In the genomic region with DNA sequence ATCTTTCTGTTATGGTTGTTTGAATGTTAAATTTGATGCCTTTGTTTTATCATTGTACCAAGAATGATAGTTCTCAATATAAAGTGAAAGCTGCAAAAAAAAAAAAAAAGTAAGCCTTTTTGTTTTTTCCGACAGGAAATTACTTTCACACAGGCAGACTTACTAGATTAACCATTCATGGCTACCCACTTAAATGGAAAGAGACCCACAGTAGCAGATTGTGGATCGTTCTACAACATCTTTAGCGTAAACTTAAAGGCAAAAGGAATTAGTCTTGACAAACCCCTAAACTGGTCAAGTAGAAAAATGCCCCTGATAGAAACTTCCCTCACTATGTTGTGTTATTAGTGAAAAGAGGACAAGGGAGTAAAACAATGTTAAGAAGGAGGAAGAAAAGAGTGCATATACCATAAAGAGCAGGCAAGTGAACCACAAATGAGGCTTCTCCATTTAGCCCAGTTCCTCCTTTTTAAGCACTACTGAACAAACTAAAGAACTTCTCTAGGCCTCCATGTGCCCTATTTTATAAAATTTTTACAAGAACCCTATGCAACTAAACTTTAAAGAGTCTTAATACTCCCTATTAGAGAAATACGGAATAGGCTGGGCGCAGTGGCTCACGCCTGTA, we compare ENCODE assay signal across 22 cellular contexts.
DNase-seq lines count a peak whose midpoint lies in the region; ATAC-seq, FAIRE-seq and TF ChIP-seq lines count a peak whose summit lies in the region.
"Had no signal": no experiment of that assay in that cellular context is flagged by ENCODE, and none has a peak within 500 bp of the region (broad histone marks: within the 10 kb centered on the region; RNA-seq: fewer than 3 reads in every experiment).

No MANE protein-coding gene starts in this region.

- H3K4me2 ChIP-seq in endothelial cell of umbilical vein (ENCODE audit: insufficient read depth, low read length): peak overlapping the region; percentile 31
- H3K4me2 ChIP-seq: hepatocyte had no signal

- ATAC-seq in GM19395 (IDR thresholded peaks at IDR 0.05; ENCODE audit: unreplicated experiment): no peak
- ATAC-seq: activated T-cell treated with anti-CD3 and anti-CD28 coated beads, Interleukin-2, amount 50 U/mL, for 72 hours; sciatic nerve had no signal

- CTCF ChIA-PET in activated naive CD4-positive, alpha-beta T cell treated with anti-CD3 and anti-CD28 coated beads for 36 hours (lab: Charles Lee): no interaction called here
- CTCF ChIA-PET in endothelial cell of umbilical vein (lab: Charles Lee): interaction anchor here (1.6 to 2.2 kb wide), 2 partner anchors 18 to 1339 kb away, joined by 4 to 17 read pairs; no protein-coding TSS in a partner anchor

- H3K36me3 ChIP-seq in endothelial cell of umbilical vein (ENCODE audit: control insufficient read depth in 2 of 2, extremely low read depth in 1 of 2, insufficient read depth in 2 of 2, low read length in 2 of 2): no peaks in the 10 kb centered on the region
- H3K36me3 ChIP-seq in BE2C: no peaks in the 10 kb centered on the region

- DNase-seq in activated naive CD4-positive, alpha-beta T cell treated with anti-CD3 and anti-CD28 coated beads for 36 hours: no peak
- DNase-seq in activated naive CD4-positive, alpha-beta T cell (lab: John Stamatoyannopoulos, UW): no peak
- DNase-seq in SKM-1 treated with dmso at 0.1 percent for 144 hours (lab: John Stamatoyannopoulos, UW; ENCODE audit: unreplicated experiment) (peak; percentile 38), endothelial cell of umbilical vein (ENCODE audit: low read depth, low spot score) (peak; percentile 49), NCI-H345 (lab: John Stamatoyannopoulos, UW) (no peak), BE2C (no peak), NCI-H82 treated with DMSO at 0.1 percent for 48 hours (lab: John Stamatoyannopoulos, UW; ENCODE audit: unreplicated experiment) (no peak)
- DNase-seq: activated CD4-positive, CD25-positive, alpha-beta regulatory T cell; activated T-cell treated with anti-CD3 and anti-CD28 coated beads, Interleukin-2, amount 50 U/mL, for 72 hours; foreskin fibroblast; GF-D8; H9; islet precursor cell; NCI-H187 treated with DMSO at 0.1 percent for 48 hours; SHP77 treated with DMSO at 0.1 percent for 48 hours had no signal

- H3K9me3 Mint-ChIP-seq in activated naive CD4-positive, alpha-beta T cell treated with anti-CD3 and anti-CD28 coated beads for 36 hours: no peaks in the 10 kb centered on the region
- H3K9me3 Mint-ChIP-seq: activated T-cell treated with anti-CD3 and anti-CD28 coated beads, Interleukin-2, amount 50 U/mL, for 72 hours; type B pancreatic cell had no signal

- peaks cover 24% of the 10 kb centered on the region for H3K4me1 Mint-ChIP-seq in activated naive CD4-positive, alpha-beta T cell treated with anti-CD3 and anti-CD28 coated beads for 36 hours (ENCODE audit: low read depth)
- H3K4me1 Mint-ChIP-seq: H9 had no signal

- TF ChIP-seq CTCF in endothelial cell of umbilical vein (IDR thresholded peaks at IDR 0.05; ENCODE audit: extremely low read depth in 1 of 2, insufficient read depth in 1 of 2, low read depth in 1 of 2, low read length in 2 of 2) (no peak), BE2C (IDR thresholded peaks at IDR 0.05; ENCODE audit: low read depth, low read length) (no peak)

- peaks cover 15% of the 10 kb centered on the region for H3K4me1 ChIP-seq in endothelial cell of umbilical vein (ENCODE audit: control insufficient read depth, extremely low read depth, insufficient read depth, low read length)
- H3K4me1 ChIP-seq in BE2C: no peaks in the 10 kb centered on the region; the same call in 1 of the 2 replicates

- H3K27ac ChIP-seq in endothelial cell of umbilical vein (ENCODE audit: insufficient read depth, low read depth, low read length): peak overlapping the region; percentile 55
- H3K27ac ChIP-seq: epithelial cell of prostate, hepatocyte had no signal

- peak overlapping the region; percentile 28 for H3K9ac ChIP-seq in endothelial cell of umbilical vein (replicated peaks; ENCODE audit: extremely low read depth, insufficient read depth, low read length)

- no peaks in the 10 kb centered on the region for H3K9me1 ChIP-seq in endothelial cell of umbilical vein (replicated peaks; ENCODE audit: control insufficient read depth, extremely low read depth, insufficient read depth, low read length)

- no peak for FAIRE-seq in endothelial cell of umbilical vein (lab: Jason Lieb, UNC)

- no peaks in the 10 kb centered on the region for H4K20me1 ChIP-seq in endothelial cell of umbilical vein (replicated peaks; ENCODE audit: control insufficient read depth, extremely low read depth, insufficient read depth, low read length)

- intact Hi-C loops in activated naive CD4-positive, alpha-beta T cell treated with anti-CD3 and anti-CD28 coated beads for 36 hours (cut with micrococcal nuclease): no loop called here
- intact Hi-C loops in endothelial cell of umbilical vein (cut with micrococcal nuclease): loop anchor here (1.0 to 5.0 kb wide), 3 partner anchors 142 to 1145 kb away; no protein-coding TSS in a partner anchor

- peak overlapping the region; percentile 34 for H2AFZ ChIP-seq in endothelial cell of umbilical vein (ENCODE audit: low read depth, low read length)
- H2AFZ ChIP-seq: hepatocyte had no signal

- dilution Hi-C loops in endothelial cell of umbilical vein (cut with MboI; ENCODE audit: extremely low pct_ligation_motif_present, low sequenced_read_pairs): no loop called here

- no TSS peak for BruUV-seq in endothelial cell of umbilical vein (replicated peaks; lab: Mats Ljungman, UMichigan)

- H3K9me3 ChIP-seq in endothelial cell of umbilical vein (replicated peaks; ENCODE audit: control insufficient read depth, insufficient read depth, low read length) (no peaks in the 10 kb centered on the region), BE2C (no peaks in the 10 kb centered on the region)

- H3K4me3 Mint-ChIP-seq in activated naive CD4-positive, alpha-beta T cell treated with anti-CD3 and anti-CD28 coated beads for 36 hours: peak overlapping the region; percentile 15
- H3K4me3 Mint-ChIP-seq: activated T-cell treated with anti-CD3 and anti-CD28 coated beads, Interleukin-2, amount 50 U/mL, for 72 hours; H9; type B pancreatic cell had no signal

- H3K36me3 Mint-ChIP-seq in activated naive CD4-positive, alpha-beta T cell treated with anti-CD3 and anti-CD28 coated beads for 36 hours (ENCODE audit: low read depth): no peaks in the 10 kb centered on the region
- H3K36me3 Mint-ChIP-seq: CD14-positive monocyte, type B pancreatic cell had no signal

- H3K4me3 ChIP-seq in endothelial cell of umbilical vein (replicated peaks in 1 of 3; ENCODE audit: insufficient read depth in 1 of 3, low read depth in 1 of 3, low read length in 3 of 3) (no peak overlapping the region), BE2C (ENCODE audit: low read depth, low read length) (no peak overlapping the region)
- H3K4me3 ChIP-seq: hepatocyte, lung had no signal

- no peaks in the 10 kb centered on the region for H3K27me3 Mint-ChIP-seq in activated naive CD4-positive, alpha-beta T cell treated with anti-CD3 and anti-CD28 coated beads for 36 hours (ENCODE audit: low read depth)
- H3K27me3 Mint-ChIP-seq: type B pancreatic cell had no signal

- H3K27me3 ChIP-seq in endothelial cell of umbilical vein (ENCODE audit: control insufficient read depth in 2 of 2, insufficient read depth in 2 of 2, low read length in 2 of 2) (no peaks in the 10 kb centered on the region), BE2C (no peaks in the 10 kb centered on the region)
- H3K27me3 ChIP-seq: hepatocyte had no signal

- POLR2A ChIA-PET in endothelial cell of umbilical vein (lab: Charles Lee): no interaction called here

- TF ChIP-seq POLR2A in endothelial cell of umbilical vein (IDR thresholded peaks at IDR 0.05; ENCODE audit: low read depth, low read length): no peak

- H3K27ac Mint-ChIP-seq in activated naive CD4-positive, alpha-beta T cell treated with anti-CD3 and anti-CD28 coated beads for 36 hours: peak overlapping the region; percentile 50
- H3K27ac Mint-ChIP-seq: activated T-cell treated with anti-CD3 and anti-CD28 coated beads, Interleukin-2, amount 50 U/mL, for 72 hours; H9; type B pancreatic cell had no signal

- H3K79me2 ChIP-seq in endothelial cell of umbilical vein (ENCODE audit: control insufficient read depth, insufficient read depth, low read length): no peaks in the 10 kb centered on the region
- H3K79me2 ChIP-seq: hepatocyte had no signal

TF ChIP-seq in endothelial cell of umbilical vein, 7 proteins besides CTCF, POLR2A, EP300 and RAD21:
- TF ChIP-seq FOS (IDR thresholded peaks at IDR 0.05; ENCODE audit: borderline replicate concordance, insufficient read depth, low read length) (no peak), JUN (IDR thresholded peaks at IDR 0.05; ENCODE audit: borderline replicate concordance, insufficient read depth, insufficient read length, low read depth) (no peak), GATA2 (IDR thresholded peaks at IDR 0.05; ENCODE audit: insufficient read depth, insufficient read length, low read depth, low read length) (no peak), POLR2AphosphoS5 (IDR thresholded peaks at IDR 0.05; ENCODE audit: insufficient read depth, low read depth, low read length) (no peak), EZH2 (IDR thresholded peaks at IDR 0.05; ENCODE audit: borderline replicate concordance, low read depth, low read length, severe bottlenecking) (no peak)

Comparison
In these comparisons a context has a peak if more than half of its experiments do, and no peak if none do; other contexts are left out.
1. DNase-seq: peak in SKM-1 treated with dmso at 0.1 percent for 144 hours (single experiment) and endothelial cell of umbilical vein (single experiment); none in activated naive CD4-positive, alpha-beta T cell treated with anti-CD3 and anti-CD28 coated beads for 36 hours (single experiment), activated naive CD4-positive, alpha-beta T cell (0 of 4), NCI-H345 (single experiment), BE2C (single experiment) and NCI-H82 treated with DMSO at 0.1 percent for 48 hours (single experiment).